In the genomic region with DNA sequence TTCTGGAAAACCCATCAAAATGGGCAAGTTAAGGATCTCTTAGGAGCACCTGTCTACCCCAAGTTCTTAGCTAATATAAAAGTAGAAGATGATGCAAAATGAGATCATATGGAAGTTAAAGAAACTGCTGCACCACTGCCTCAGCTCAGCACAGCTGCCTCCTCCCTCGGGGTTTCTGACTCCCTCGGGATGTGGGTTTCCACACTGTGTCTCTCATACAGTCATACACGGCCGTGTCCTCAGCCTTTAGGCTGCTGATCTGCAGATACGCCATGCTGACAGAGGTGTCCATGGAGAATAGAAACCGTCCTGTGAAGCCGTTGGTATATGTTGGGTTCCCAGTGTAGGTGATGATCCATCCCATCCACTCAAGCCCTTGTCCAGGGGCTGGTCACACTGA, we compare ENCODE assay signal across 6 cellular contexts.
A peak's percentile ranks its signal among the peaks of the same experiment; 100 is the strongest.
DNase-seq lines count a peak whose midpoint lies in the region; ATAC-seq, FAIRE-seq and TF ChIP-seq lines count a peak whose summit lies in the region.
"Not testable (repeated sequence)": the region's sequence is repeated elsewhere in the genome, so short reads cannot be mapped to it uniquely, and the experiment has no call there.

No MANE protein-coding gene starts in this region.

- not testable (repeated sequence) for H3K27ac Mint-ChIP-seq in activated B cell treated with CpG ODN at 0.5 μM for 24 hours; stimulated activated naive B cell treated with anti-CD40 and anti-IgM and Interleukin-4, amounts not matched to agents 10 μg/mL and 1 μg/mL and 100 μg/mL, for 72 hours

- not testable (repeated sequence) for BruUV-seq in GM12878 (replicated peaks; lab: Mats Ljungman, UMichigan)

- SMC1A ChIA-PET in GM12878 (lab: Charles Lee; ENCODE audit: uncharacterized antibody, unreplicated experiment) = not testable (repeated sequence)

- H3K27me3 Mint-ChIP-seq in activated B cell treated with CpG ODN at 0.5 μM for 24 hours = peaks cover 24% of the 10 kb centered on the region
- peaks cover 15 to 20% of the 10 kb centered on the region in 2 donors for H3K27me3 Mint-ChIP-seq in stimulated activated naive B cell treated with anti-CD40 and anti-IgM and Interleukin-4, amounts not matched to agents 10 μg/mL and 1 μg/mL and 100 μg/mL, for 72 hours

- not testable (repeated sequence) for H3K4me3 Mint-ChIP-seq in activated B cell treated with CpG ODN at 0.5 μM for 24 hours; stimulated activated naive B cell treated with anti-CD40 and anti-IgM and Interleukin-4, amounts not matched to agents 10 μg/mL and 1 μg/mL and 100 μg/mL, for 72 hours

- H3K36me3 ChIP-seq in BLaER1; DND-41 (ENCODE audit: insufficient read depth, low read length); GM12878 (ENCODE audit: control insufficient read depth in 2 of 2, insufficient read depth in 2 of 2, low read length in 1 of 2): not testable (repeated sequence)

- H3K4me1 Mint-ChIP-seq in activated B cell treated with CpG ODN at 0.5 μM for 24 hours; stimulated activated naive B cell treated with anti-CD40 and anti-IgM and Interleukin-4, amounts not matched to agents 10 μg/mL and 1 μg/mL and 100 μg/mL, for 72 hours: not testable (repeated sequence)

- peak; percentile 39 for ATAC-seq in DND-41 (ENCODE audit: insufficient read depth, low read depth)
- peak; percentile 74 for ATAC-seq in activated B cell treated with CpG ODN at 0.5 μM for 24 hours (ENCODE audit: low read depth)
- ATAC-seq in GM12878 = not testable (repeated sequence)
- peak; percentile 72 to 87 for ATAC-seq in stimulated activated naive B cell treated with anti-CD40 and anti-IgM and Interleukin-4, amounts not matched to agents 10 μg/mL and 1 μg/mL and 100 μg/mL, for 72 hours (replicated peaks)

- H3K9me3 Mint-ChIP-seq in activated B cell treated with CpG ODN at 0.5 μM for 24 hours; stimulated activated naive B cell treated with anti-CD40 and anti-IgM and Interleukin-4, amounts not matched to agents 10 μg/mL and 1 μg/mL and 100 μg/mL, for 72 hours: not testable (repeated sequence)

- POLR2A ChIA-PET in activated B cell treated with CpG ODN at 0.5 μM for 24 hours (lab: Charles Lee) = interaction anchor here (1.0 to 1.2 kb wide), 3 partner anchors 115 to 565 kb away, joined by 3 read pairs; no protein-coding TSS in a partner anchor
- POLR2A ChIA-PET in GM12878 (lab: Charles Lee) = not testable (repeated sequence)

- intact Hi-C loops in activated B cell treated with CpG ODN at 0.5 μM for 24 hours (cut with micrococcal nuclease); GM12878 (cut with micrococcal nuclease; ENCODE audit: unreplicated experiment): not testable (repeated sequence)

- not testable (repeated sequence) for H3K79me2 ChIP-seq in DND-41 (ENCODE audit: insufficient read depth, low read length); GM12878 (ENCODE audit: control insufficient read depth, insufficient read depth, low read length)

- RAD21 ChIA-PET in GM12878 (lab: Charles Lee; ENCODE audit: unreplicated experiment) = not testable (repeated sequence)

- TF ChIP-seq CTCF in DND-41 (IDR thresholded peaks at IDR 0.05; ENCODE audit: borderline replicate concordance, extremely low read depth, low read length, poor library complexity, severe bottlenecking); activated B cell treated with CpG ODN at 0.5 μM for 24 hours (IDR thresholded peaks at IDR 0.05); GM12878 (IDR thresholded peaks at IDR 0.05 in 2 of 3, conservative IDR thresholded peaks at IDR 0.05 in 1 of 3; ENCODE audit: control insufficient read depth in 2 of 3, extremely low read depth in 1 of 3, insufficient read depth in 1 of 3, low read depth in 3 of 3, low read length in 3 of 3): not testable (repeated sequence)

- TF ChIP-seq RAD21 in GM12878 (IDR thresholded peaks at IDR 0.05; ENCODE audit: insufficient read depth, low read depth, low read length) = not testable (repeated sequence)

- H2AFZ ChIP-seq in DND-41 (ENCODE audit: low read depth, low read length); GM12878 (ENCODE audit: control insufficient read depth, low read depth, low read length): not testable (repeated sequence)

- not testable (repeated sequence) for H3K9me3 ChIP-seq in BLaER1; DND-41 (ENCODE audit: insufficient read depth, low read length, severe bottlenecking); GM12878 (replicated peaks; ENCODE audit: control insufficient read depth, insufficient read depth, low read length)

- not testable (repeated sequence) for H3K4me3 ChIP-seq in BLaER1; DND-41 (ENCODE audit: low read depth in 1 of 2, low read length in 2 of 2); GM12878

- not testable (repeated sequence) for H3K36me3 Mint-ChIP-seq in activated B cell treated with CpG ODN at 0.5 μM for 24 hours (ENCODE audit: low read depth); stimulated activated naive B cell treated with anti-CD40 and anti-IgM and Interleukin-4, amounts not matched to agents 10 μg/mL and 1 μg/mL and 100 μg/mL, for 72 hours

- TF ChIP-seq EP300 in GM12878 (IDR thresholded peaks at IDR 0.05; ENCODE audit: borderline replicate concordance in 1 of 2, control insufficient read depth in 1 of 2, low read depth in 2 of 2, low read length in 2 of 2) = not testable (repeated sequence)

- in situ Hi-C loops in GM12878 (cut with MboI) = not testable (repeated sequence)

- H3K27ac ChIP-seq in BLaER1 = 0 out of 2 replicates have a peak overlapping the region, but pooled peaks have one; percentile 30
- H3K27ac ChIP-seq in DND-41 (ENCODE audit: low read length); GM12878 (ENCODE audit: control insufficient read depth, insufficient read depth): not testable (repeated sequence)

- FAIRE-seq in GM12878 (lab: Jason Lieb, UNC) = not testable (repeated sequence)

- peak overlapping the region; percentile 49 for H3K4me2 ChIP-seq in BLaER1
- H3K4me2 ChIP-seq in DND-41 (ENCODE audit: insufficient read depth, low read length); GM12878 (ENCODE audit: control insufficient read depth, insufficient read depth): not testable (repeated sequence)

- peaks cover 40% of the 10 kb centered on the region for H3K4me1 ChIP-seq in BLaER1
- H3K4me1 ChIP-seq in DND-41 (ENCODE audit: insufficient read depth, low read length) = peaks cover 35% of the 10 kb centered on the region
- not testable (repeated sequence) for H3K4me1 ChIP-seq in GM12878 (ENCODE audit: control insufficient read depth, insufficient read depth, low read length)

- H3K27me3 ChIP-seq in BLaER1; DND-41 (ENCODE audit: insufficient read depth, low read length, poor library complexity); GM12878 (replicated peaks in 1 of 2; ENCODE audit: control insufficient read depth in 2 of 2, insufficient read depth in 2 of 2, low read length in 1 of 2): not testable (repeated sequence)

- CTCF ChIA-PET in activated B cell treated with CpG ODN at 0.5 μM for 24 hours (lab: Charles Lee) = interaction anchor here (0.6 to 1.9 kb wide), 4 partner anchors 11 to 139 kb away, joined by 3 to 4 read pairs (median 3); no protein-coding TSS in a partner anchor
- CTCF ChIA-PET in GM12878 (lab: Yijun Ruan, JAX) = interaction anchor here (0.8 to 5.7 kb wide), 10 partner anchors 8 to 238 kb away, joined by 3 to 32 read pairs (median 4); no protein-coding TSS in a partner anchor

- H3K9ac ChIP-seq in BLaER1; DND-41 (ENCODE audit: low read depth, low read length); GM12878 (ENCODE audit: control insufficient read depth, insufficient read depth, low read length): not testable (repeated sequence)

- TF ChIP-seq POLR2A in GM12878 (IDR thresholded peaks at IDR 0.05; ENCODE audit: low read depth, low read length) = not testable (repeated sequence)

- H4K20me1 ChIP-seq in BLaER1; DND-41 (ENCODE audit: insufficient read depth, low read length); GM12878 (ENCODE audit: control insufficient read depth, insufficient read depth): not testable (repeated sequence)

- WGBS in GM12878 (ENCODE audit: insufficient coverage, insufficient replicate concordance, low lambda C conversion rate, missing lambda C conversion rate) = 0% methylated on average over 7 of the region's 7 CpGs

- DNase-seq in DND-41 (peak; percentile 68), NAMALWA (ENCODE audit: low spot score) (peak; percentile 11)
- DNase-seq in activated B cell treated with CpG ODN at 0.5 μM for 24 hours; GM12878 (ENCODE audit: low read depth, low spot score): not testable (repeated sequence)
- DNase-seq in stimulated activated naive B cell treated with anti-CD40 and anti-IgM and Interleukin-4, amounts not matched to agents 10 μg/mL and 1 μg/mL and 100 μg/mL, for 72 hours = peak; percentile 32

TF ChIP-seq in GM12878, 131 proteins besides CTCF, POLR2A, EP300 and RAD21:
- TF ChIP-seq MEF2B (IDR thresholded peaks at IDR 0.05; ENCODE audit: partially characterized antibody, poor library complexity, severe bottlenecking) = peak; percentile 84
TF ChIP-seq in GM12878: peak in this region for 1; not testable (repeated sequence) for 130.
